ENCODE assay signal across 12 cellular contexts in genomic region chr4:38562751-38563198, GRCh38.
DNase-seq lines count a peak whose midpoint lies in the region; TF ChIP-seq lines count a peak whose summit lies in the region.
"Had no signal": no experiment of that assay in that cellular context is flagged by ENCODE, and none has a peak within 500 bp of the region (broad histone marks: within the 10 kb centered on the region; RNA-seq: fewer than 3 reads in every experiment).

No MANE protein-coding gene starts in this region.

- peak overlapping the region; percentile 80 for H2AFZ ChIP-seq in neuron (ENCODE audit: low read depth, low read length)

- no peaks in the 10 kb centered on the region for H3K9me3 ChIP-seq in neuron (ENCODE audit: low read length)

- no peaks in the 10 kb centered on the region for H3K36me3 ChIP-seq in neuron (ENCODE audit: insufficient read depth, low read length)

- no peaks in the 10 kb centered on the region for H3K27me3 ChIP-seq in neuron (ENCODE audit: insufficient read depth, low read length)

- no peak for TF ChIP-seq CTCF in fibroblast of pulmonary artery (IDR thresholded peaks at IDR 0.05; ENCODE audit: low read length, missing control alignments)

- DNase-seq in DMS53 treated with DMSO at 0.1 percent for 48 hours (lab: John Stamatoyannopoulos, UW; ENCODE audit: unreplicated experiment) (peak; percentile 81), NCI-H510A (lab: John Stamatoyannopoulos, UW) (peak; percentile 11), fibroblast of pulmonary artery (ENCODE audit: low read depth) (peak; percentile 90), NCI-H187 (lab: John Stamatoyannopoulos, UW) (no peak), glomerular visceral epithelial cell (ENCODE audit: extremely low spot score) (no peak), HK-2 (ENCODE audit: unreplicated experiment) (no peak), HPDE6-E6E7 (ENCODE audit: extremely low spot score) (no peak)
- DNase-seq: activated naive CD4-positive, alpha-beta T cell treated with anti-CD3 and anti-CD28 coated beads, Interleukin-2, amount 50 U/mL, for 16 hours; H9; head of caudate nucleus; T-cell had no signal

- H3K4me1 ChIP-seq in neuron (ENCODE audit: insufficient read depth, low read length), result no peaks in the 10 kb centered on the region

- H3K4me3 ChIP-seq in fibroblast of pulmonary artery (replicated peaks; ENCODE audit: low read depth, low read length) (no peak overlapping the region), neuron (ENCODE audit: low read length) (no peak overlapping the region)

Comparison
In these comparisons a context has a peak if more than half of its experiments do, and no peak if none do; other contexts are left out.
1. DNase-seq: peak in DMS53 treated with DMSO at 0.1 percent for 48 hours (single experiment), NCI-H510A (single experiment) and fibroblast of pulmonary artery (single experiment); none in NCI-H187 (0 of 2), glomerular visceral epithelial cell (single experiment), HK-2 (single experiment) and HPDE6-E6E7 (single experiment).